Comparison of ENCODE assay signal across 21 cellular contexts in genomic region chrX:40683245-40683644, GRCh38. TPM values are rescaled to one million over a fixed set of nuclear protein-coding genes. Genes with fewer than 3 reads are reported as not detected.
DNase-seq lines count a peak whose midpoint lies in the region; ATAC-seq and TF ChIP-seq lines count a peak whose summit lies in the region.
"Had no signal": no experiment of that assay in that cellular context is flagged by ENCODE, and none has a peak within 500 bp of the region (broad histone marks: within the 10 kb centered on the region; RNA-seq: fewer than 3 reads in every experiment).

No MANE protein-coding gene starts in this region.

- no peak overlapping the region for H3K27ac ChIP-seq in GM23248
- H3K27ac ChIP-seq: A549, BLaER1, HL-60, KMS-11 had no signal

- H3K4me1 Mint-ChIP-seq in activated T-cell treated with anti-CD3 and anti-CD28 coated beads, Interleukin-2, amount 50 U/mL, for 24 hours (ENCODE audit: low read depth): peaks cover 27% of the 10 kb centered on the region
- peaks cover 10% of the 10 kb centered on the region for H3K4me1 Mint-ChIP-seq in stimulated activated effector memory CD8-positive, alpha-beta T cell treated with anti-CD3 and anti-CD28 coated beads, Interleukin-12 subunit alpha, Interleukin-12 subunit beta, amount 100 ng/mL, for 72 hours

- H3K4me1 ChIP-seq in GM23248 (ENCODE audit: insufficient read depth): no peaks in the 10 kb centered on the region
- H3K4me1 ChIP-seq: A549, HAP-1 had no signal

- H3K27me3 Mint-ChIP-seq in activated T-cell treated with anti-CD3 and anti-CD28 coated beads, Interleukin-2, amount 50 U/mL, for 24 hours: peaks cover under 1% of the 10 kb centered on the region
- H3K27me3 Mint-ChIP-seq: CD4-positive, alpha-beta memory T cell had no signal

- peaks cover 7% of the 10 kb centered on the region; the same call in 1 of the 2 replicates for H3K36me3 ChIP-seq in GM23248 (ENCODE audit: low read depth)

- H3K9ac ChIP-seq in GM23248: no peak overlapping the region
- H3K9ac ChIP-seq: BLaER1, KMS-11 had no signal

- no peaks in the 10 kb centered on the region for H3K9me3 ChIP-seq in GM23248 (ENCODE audit: low read depth)
- H3K9me3 ChIP-seq: A549, BLaER1, HAP-1 had no signal

- no peak for DNase-seq in activated T-cell treated with anti-CD3 and anti-CD28 coated beads, Interleukin-2, amount 50 U/mL, for 24 hours
- DNase-seq in activated T-cell treated with anti-CD3 and anti-CD28 coated beads, Interleukin-2, amount 50 U/mL, for 1 hour: no peak
- DNase-seq in GM23248 (peak; percentile 1), fibroblast of mammary gland (ENCODE audit: low read depth) (peak; percentile 7), NCI-H2081 (lab: John Stamatoyannopoulos, UW) (no peak), 8988T (no peak)
- no peak for DNase-seq in stimulated activated effector memory CD8-positive, alpha-beta T cell treated with anti-CD3 and anti-CD28 coated beads, Interleukin-12 subunit alpha, Interleukin-12 subunit beta, amount 100 ng/mL, for 72 hours (ENCODE audit: low spot score in 2 of 2)
- DNase-seq: Calu3; CD4-positive, alpha-beta memory T cell; EL; NCI-H1417 treated with DMSO at 0.1 percent for 48 hours; NCI-H187 treated with DMSO at 0.1 percent for 48 hours; NCI-H226; NCI-H524 treated with DMSO at 0.1 percent for 48 hours; RPMI8226 had no signal

- H3K4me3 Mint-ChIP-seq in activated T-cell treated with anti-CD3 and anti-CD28 coated beads, Interleukin-2, amount 50 U/mL, for 24 hours: no peak overlapping the region
- no peak overlapping the region for H3K4me3 Mint-ChIP-seq in stimulated activated effector memory CD8-positive, alpha-beta T cell treated with anti-CD3 and anti-CD28 coated beads, Interleukin-12 subunit alpha, Interleukin-12 subunit beta, amount 100 ng/mL, for 72 hours
- H3K4me3 Mint-ChIP-seq: CD4-positive, alpha-beta memory T cell had no signal

- no peaks in the 10 kb centered on the region for H3K27me3 ChIP-seq in GM23248 (replicated peaks; ENCODE audit: insufficient read depth)

- no peaks in the 10 kb centered on the region for H3F3A ChIP-seq in GM23248 (ENCODE audit: insufficient read depth)

- in situ Hi-C loops in GM23248 (cut with MboI): loop anchor here (25.0 kb wide), 1 partner anchor 429 kb away; no protein-coding TSS in a partner anchor

- no peaks in the 10 kb centered on the region for H3K9me2 ChIP-seq in GM23248 (ENCODE audit: insufficient read depth)

- no peaks in the 10 kb centered on the region for H3K9me3 Mint-ChIP-seq in activated T-cell treated with anti-CD3 and anti-CD28 coated beads, Interleukin-2, amount 50 U/mL, for 24 hours
- H3K9me3 Mint-ChIP-seq in stimulated activated effector memory CD8-positive, alpha-beta T cell treated with anti-CD3 and anti-CD28 coated beads, Interleukin-12 subunit alpha, Interleukin-12 subunit beta, amount 100 ng/mL, for 72 hours: no peaks in the 10 kb centered on the region
- H3K9me3 Mint-ChIP-seq: CD4-positive, alpha-beta memory T cell had no signal

- no peak overlapping the region for H3K4me3 ChIP-seq in GM23248
- no peak overlapping the region for H3K4me3 ChIP-seq in fibroblast of mammary gland (ENCODE audit: control insufficient read depth, low read depth, low read length)
- H3K4me3 ChIP-seq: A549, BLaER1, GM12878, HAP-1 had no signal

- peak; percentile 67 for ATAC-seq in stimulated activated effector memory CD8-positive, alpha-beta T cell treated with anti-CD3 and anti-CD28 coated beads, Interleukin-12 subunit alpha, Interleukin-12 subunit beta, amount 100 ng/mL, for 72 hours
- ATAC-seq: A549, GM12878 had no signal

- H4K20me1 ChIP-seq in GM23248 (ENCODE audit: insufficient read depth): no peaks in the 10 kb centered on the region
- H4K20me1 ChIP-seq: BLaER1 had no signal

- H3K4me2 ChIP-seq in GM23248 (ENCODE audit: unreplicated experiment): no peak overlapping the region
- H3K4me2 ChIP-seq: A549, KMS-11 had no signal

- 83 to 97% methylated on average over 3 of the region's 3 CpGs for WGBS in GM23248 (ENCODE audit: low coverage in 1 of 2, low lambda C conversion rate in 2 of 2, missing lambda C conversion rate in 2 of 2), 2 experiments

- H2AFZ ChIP-seq in GM23248: no peak overlapping the region

- H3K79me2 ChIP-seq in GM23248 (ENCODE audit: insufficient read depth): no peaks in the 10 kb centered on the region

- TF ChIP-seq CTCF in fibroblast of mammary gland (conservative IDR thresholded peaks at IDR 0.05; ENCODE audit: control insufficient read depth, insufficient read depth, low read depth, low read length): no peak

- H3K27ac Mint-ChIP-seq in activated T-cell treated with anti-CD3 and anti-CD28 coated beads, Interleukin-2, amount 50 U/mL, for 24 hours: peak overlapping the region; percentile 70
- peak overlapping the region; percentile 50 for H3K27ac Mint-ChIP-seq in stimulated activated effector memory CD8-positive, alpha-beta T cell treated with anti-CD3 and anti-CD28 coated beads, Interleukin-12 subunit alpha, Interleukin-12 subunit beta, amount 100 ng/mL, for 72 hours

- H3K36me3 Mint-ChIP-seq in activated T-cell treated with anti-CD3 and anti-CD28 coated beads, Interleukin-2, amount 50 U/mL, for 24 hours (ENCODE audit: low read depth): peaks cover 81% of the 10 kb centered on the region
- H3K36me3 Mint-ChIP-seq in stimulated activated effector memory CD8-positive, alpha-beta T cell treated with anti-CD3 and anti-CD28 coated beads, Interleukin-12 subunit alpha, Interleukin-12 subunit beta, amount 100 ng/mL, for 72 hours: peaks cover 71% of the 10 kb centered on the region

RNA-seq across cellular contexts. Expression of gene CXorf38, which starts 35.9 kb away (rescaled TPM):
- total RNA-seq in GM23248 (2014; rRNA removed; shearing (Covaris generic)): 7.7 and 12.9 TPM in 2 replicates
- 8.7 and 9.4 TPM in 2 replicates for polyA plus RNA-seq in GM23248 (2016; fragmentation: Nextera tagmentation; extraction: Ambion mirVana)

RNA-seq across cellular contexts. Expression of gene MED14, which starts 52.1 kb away (rescaled TPM):
- 10.0 and 34.7 TPM in 2 replicates for total RNA-seq in GM23248 (2014; rRNA removed; shearing (Covaris generic))
- 11.5 and 13.3 TPM in 2 replicates for polyA plus RNA-seq in GM23248 (2016; fragmentation: Nextera tagmentation; extraction: Ambion mirVana)

Comparison
In these comparisons a context has a peak if more than half of its experiments do, and no peak if none do; other contexts are left out.
1. DNase-seq: peak in GM23248 (single experiment) and fibroblast of mammary gland (single experiment); none in activated T-cell treated with anti-CD3 and anti-CD28 coated beads, Interleukin-2, amount 50 U/mL, for 24 hours (single experiment), activated T-cell treated with anti-CD3 and anti-CD28 coated beads, Interleukin-2, amount 50 U/mL, for 1 hour (single experiment), stimulated activated effector memory CD8-positive, alpha-beta T cell treated with anti-CD3 and anti-CD28 coated beads, Interleukin-12 subunit alpha, Interleukin-12 subunit beta, amount 100 ng/mL, for 72 hours (0 of 2), NCI-H2081 (0 of 2) and 8988T (single experiment).